Comparison of ENCODE assay signal across 8 cellular contexts in genomic region chr18:36809590-36810381, GRCh38. TPM values are rescaled to one million over a fixed set of nuclear protein-coding genes. Genes with fewer than 3 reads are reported as not detected.
A peak's percentile ranks its signal among the peaks of the same experiment; 100 is the strongest.
DNase-seq lines count a peak whose midpoint lies in the region; ATAC-seq and TF ChIP-seq lines count a peak whose summit lies in the region.

No MANE protein-coding gene starts in this region.

- peaks cover 4% of the 10 kb centered on the region for H3K4me1 Mint-ChIP-seq in activated T-helper 17 cell treated with anti-CD3 and anti-CD28 coated beads, Interleukin-2, amount 50 U/mL, for 72 hours
- H3K4me1 Mint-ChIP-seq in progenitor cell of endocrine pancreas (ENCODE audit: low read depth): peaks cover 8% of the 10 kb centered on the region

- in situ Hi-C loops in HAP-1 (cut with MboI; ENCODE audit: low sequenced_read_pairs): no loop called here

- H3K36me3 ChIP-seq in HAP-1 (replicated peaks): peaks cover 47% of the 10 kb centered on the region
- H3K36me3 ChIP-seq in KMS-11 (ENCODE audit: insufficient read depth): no peaks in the 10 kb centered on the region; the same call in 1 of the 2 replicates
- H3K36me3 ChIP-seq in OCI-LY1 (ENCODE audit: insufficient read depth, low read length): peaks cover 57% of the 10 kb centered on the region

- no peak overlapping the region for H3K4me3 Mint-ChIP-seq in activated T-helper 17 cell treated with anti-CD3 and anti-CD28 coated beads, Interleukin-2, amount 50 U/mL, for 72 hours
- H3K4me3 Mint-ChIP-seq in progenitor cell of endocrine pancreas (ENCODE audit: low read depth): no peak overlapping the region

- no peaks in the 10 kb centered on the region for H3K27me3 ChIP-seq in HAP-1 (ENCODE audit: low read depth)
- H3K27me3 ChIP-seq in KMS-11 (ENCODE audit: insufficient read depth, low read depth): no peaks in the 10 kb centered on the region
- H3K27me3 ChIP-seq in OCI-LY1 (ENCODE audit: insufficient read depth, low read length): no peaks in the 10 kb centered on the region

- H2AFZ ChIP-seq in KMS-11 (ENCODE audit: low read depth): no peak overlapping the region
- no peak overlapping the region for H2AFZ ChIP-seq in OCI-LY1 (ENCODE audit: low read length)

- H3K4me1 ChIP-seq in HAP-1 (no peaks in the 10 kb centered on the region), KMS-11 (ENCODE audit: low read depth, poor library complexity, severe bottlenecking) (peaks cover 4% of the 10 kb centered on the region), OCI-LY1 (ENCODE audit: insufficient read depth, low read length, severe bottlenecking) (no peaks in the 10 kb centered on the region)

- no peak overlapping the region for H3K9ac ChIP-seq in KMS-11
- H3K9ac ChIP-seq in OCI-LY1 (ENCODE audit: low read length): no peak overlapping the region

- TF ChIP-seq CTCF in KMS-11 (conservative IDR thresholded peaks at IDR 0.05; ENCODE audit: low read depth, low read length) (peak; percentile 95), OCI-LY1 (IDR thresholded peaks at IDR 0.05; ENCODE audit: low read length) (peak; percentile 79), progenitor cell of endocrine pancreas (IDR thresholded peaks at IDR 0.05; ENCODE audit: unreplicated experiment) (peak; percentile 90)

- H4K20me1 ChIP-seq in KMS-11 (ENCODE audit: insufficient read depth): peaks cover 6% of the 10 kb centered on the region; the same call in 1 of the 2 replicates
- H4K20me1 ChIP-seq in OCI-LY1 (ENCODE audit: insufficient read depth, low read length): no peaks in the 10 kb centered on the region

- H3K4me2 ChIP-seq in KMS-11 (no peak overlapping the region), OCI-LY1 (ENCODE audit: low read length) (no peak overlapping the region)

- H3K79me2 ChIP-seq in KMS-11 (ENCODE audit: insufficient read depth, low read depth): no peaks in the 10 kb centered on the region
- H3K79me2 ChIP-seq in OCI-LY1 (ENCODE audit: insufficient read depth, low read length): no peaks in the 10 kb centered on the region

- H3K27me3 Mint-ChIP-seq in activated T-helper 17 cell treated with anti-CD3 and anti-CD28 coated beads, Interleukin-2, amount 50 U/mL, for 72 hours: no peaks in the 10 kb centered on the region
- H3K27me3 Mint-ChIP-seq in progenitor cell of endocrine pancreas: no peaks in the 10 kb centered on the region

- H3K9me3 ChIP-seq in HAP-1 (no peaks in the 10 kb centered on the region), OCI-LY1 (ENCODE audit: low read length) (no peaks in the 10 kb centered on the region)

- H3K27ac Mint-ChIP-seq in activated T-helper 17 cell treated with anti-CD3 and anti-CD28 coated beads, Interleukin-2, amount 50 U/mL, for 72 hours: no peak overlapping the region
- H3K27ac Mint-ChIP-seq in progenitor cell of endocrine pancreas: no peak overlapping the region

- no peak overlapping the region for H3K27ac ChIP-seq in KMS-11
- no peak overlapping the region for H3K27ac ChIP-seq in OCI-LY1 (ENCODE audit: low read depth, low read length, poor library complexity, severe bottlenecking)

- H3K9me2 ChIP-seq in OCI-LY1 (ENCODE audit: low read depth, low read length): no peaks in the 10 kb centered on the region

- H3K9me3 Mint-ChIP-seq in activated T-helper 17 cell treated with anti-CD3 and anti-CD28 coated beads, Interleukin-2, amount 50 U/mL, for 72 hours: no peaks in the 10 kb centered on the region
- no peaks in the 10 kb centered on the region for H3K9me3 Mint-ChIP-seq in progenitor cell of endocrine pancreas (ENCODE audit: low read depth)

- peak; percentile 83 for ATAC-seq in activated T-helper 17 cell treated with anti-CD3 and anti-CD28 coated beads, Interleukin-2, amount 50 U/mL, for 72 hours (replicated peaks)

- peak; percentile 3 for DNase-seq in stimulated activated CD4-positive, alpha-beta T cell treated with anti-CD3 and anti-CD28 coated beads, Interleukin-12 subunit alpha, Interleukin-12 subunit beta, amount 100 ng/mL, for 4 hours
- DNase-seq in stimulated activated CD4-positive, alpha-beta T cell treated with anti-CD3 and anti-CD28 coated beads, Interleukin-4, amount 100 ng/mL, for 1 hour: no peak
- DNase-seq in HAP-1 (ENCODE audit: low spot score in 2 of 2) (peak; percentile 49 to 83), globus pallidus (ENCODE audit: low spot score) (peak; percentile 72), progenitor cell of endocrine pancreas (ENCODE audit: low spot score, unreplicated experiment) (peak; percentile 11)

- no peaks in the 10 kb centered on the region for H3F3A ChIP-seq in OCI-LY1 (ENCODE audit: insufficient read depth, low read length)

- no peak overlapping the region for H3K4me3 ChIP-seq in HAP-1
- no peak overlapping the region for H3K4me3 ChIP-seq in KMS-11 (IDR thresholded peaks at IDR 0.05; ENCODE audit: insufficient read depth, low read depth, low read length)
- no peak overlapping the region for H3K4me3 ChIP-seq in OCI-LY1 (ENCODE audit: low read depth, low read length, poor library complexity, severe bottlenecking)

- peaks cover 56% of the 10 kb centered on the region for H3K36me3 Mint-ChIP-seq in activated T-helper 17 cell treated with anti-CD3 and anti-CD28 coated beads, Interleukin-2, amount 50 U/mL, for 72 hours (ENCODE audit: low read depth)
- peaks cover 17% of the 10 kb centered on the region for H3K36me3 Mint-ChIP-seq in progenitor cell of endocrine pancreas (ENCODE audit: insufficient read depth)

RNA-seq across cellular contexts. Expression of gene TPGS2, which starts 19.0 kb away (rescaled TPM):
- total RNA-seq in activated T-helper 17 cell treated with anti-CD3 and anti-CD28 coated beads, Interleukin-2, amount 50 U/mL, for 72 hours: 100 to 1,000 TPM in 1 of 2 donors, 10 to 100 TPM in 1; 53.9 to 100 TPM
- 127 and 129 TPM in 2 replicates for total RNA-seq in progenitor cell of endocrine pancreas

RNA-seq across cellular contexts. Expression of gene KIAA1328, which starts 19.1 kb away (rescaled TPM):
- total RNA-seq in activated T-helper 17 cell treated with anti-CD3 and anti-CD28 coated beads, Interleukin-2, amount 50 U/mL, for 72 hours: 10 to 100 TPM in 1 of 2 donors, 1 to 10 TPM in 1; 8.9 to 12.5 TPM
- 12.4 and 15.9 TPM in 2 replicates for total RNA-seq in progenitor cell of endocrine pancreas
